Comparison of ENCODE assay signal across 12 cellular contexts in the genomic region with DNA sequence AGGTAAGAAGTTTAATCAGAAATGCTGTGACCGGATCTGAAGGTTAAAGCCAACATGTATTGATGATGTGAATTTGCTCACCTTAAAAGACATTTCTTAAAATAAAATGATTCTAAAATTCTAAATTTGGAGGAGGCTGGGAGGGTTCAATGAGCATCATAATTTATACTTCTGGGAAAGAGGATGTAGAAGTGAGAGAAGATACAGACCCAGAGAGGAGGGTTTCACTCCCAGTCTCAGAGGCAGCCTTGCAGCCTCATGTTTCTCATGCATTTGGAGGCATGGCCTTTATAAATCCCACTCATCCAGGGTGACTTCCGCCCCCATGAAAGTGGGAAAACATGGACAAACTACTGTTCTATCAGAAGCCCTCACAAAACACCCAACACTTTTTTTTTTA.
A peak's percentile ranks its signal among the peaks of the same experiment; 100 is the strongest.
DNase-seq lines count a peak whose midpoint lies in the region; ATAC-seq, FAIRE-seq and TF ChIP-seq lines count a peak whose summit lies in the region.
"Had no signal": no experiment of that assay in that cellular context is flagged by ENCODE, and none has a peak within 500 bp of the region (broad histone marks: within the 10 kb centered on the region; RNA-seq: fewer than 3 reads in every experiment).

No MANE protein-coding gene starts in this region.

- no peak overlapping the region for H3K4me3 Mint-ChIP-seq in activated naive CD8-positive, alpha-beta T cell treated with anti-CD3 and anti-CD28 coated beads, Interleukin-2, amount 50 U/mL, for 24 hours
- H3K4me3 Mint-ChIP-seq: activated CD8-positive, alpha-beta T cell treated with anti-CD3 and anti-CD28 coated beads, Interleukin-2, amount 10 ng/mL, durations not matched to agents 7 days and 5 days; neural progenitor cell had no signal

- no peak overlapping the region for H3K27ac Mint-ChIP-seq in activated naive CD8-positive, alpha-beta T cell treated with anti-CD3 and anti-CD28 coated beads, Interleukin-2, amount 50 U/mL, for 24 hours
- H3K27ac Mint-ChIP-seq: activated CD8-positive, alpha-beta T cell treated with anti-CD3 and anti-CD28 coated beads, Interleukin-2, amount 10 ng/mL, durations not matched to agents 7 days and 5 days; neural progenitor cell had no signal

- H3K4me3 ChIP-seq in A549 = no peak overlapping the region
- H3K4me3 ChIP-seq: neural progenitor cell had no signal

- TF ChIP-seq POLR2A in A549 (IDR thresholded peaks at IDR 0.05; ENCODE audit: low read length) = no peak

- CTCF ChIA-PET in A549 (lab: Yijun Ruan, JAX) = no interaction called here

- H3K27ac ChIP-seq in A549 = peak overlapping the region; percentile 9 to 50; a peak in 4 of 6 replicates
- H3K27ac ChIP-seq in substantia nigra (ENCODE audit: low read depth, low read length, poor library complexity, severe bottlenecking) = no peak overlapping the region
- H3K27ac ChIP-seq: neural progenitor cell had no signal

- no peak for TF ChIP-seq EP300 in A549 (IDR thresholded peaks at IDR 0.05)

- H3K9me3 ChIP-seq in A549 = no peaks in the 10 kb centered on the region

- DNase-seq in A549 (ENCODE audit: low read depth in 1 of 2, low spot score in 1 of 2) (no peak), substantia nigra (lab: John Stamatoyannopoulos, UW) (no peak), dedifferentiated amniotic fluid mesenchymal stem cell (ENCODE audit: extremely low spot score) (no peak)
- DNase-seq in stimulated activated CD8-positive, alpha-beta memory T cell treated with anti-CD3 and anti-CD28 coated beads, Interleukin-4, amount 100 ng/mL, for 48 hours = no peak
- DNase-seq in activated naive CD8-positive, alpha-beta T cell treated with anti-CD3 and anti-CD28 coated beads, Interleukin-2, amount 50 U/mL, for 24 hours = no peak
- DNase-seq: activated CD8-positive, alpha-beta T cell treated with anti-CD3 and anti-CD28 coated beads, Interleukin-2, amount 10 ng/mL, durations not matched to agents 7 days and 5 days; NCI-H1048; SW 1271 had no signal

- no peak for TF ChIP-seq RAD21 in A549 (conservative IDR thresholded peaks at IDR 0.05 in 1 of 2, IDR thresholded peaks at IDR 0.05 in 1 of 2)

- 95% methylated on average over 2 of the region's 2 CpGs for WGBS in A549 (ENCODE audit: missing lambda C conversion rate)

- H3K36me3 Mint-ChIP-seq in activated naive CD8-positive, alpha-beta T cell treated with anti-CD3 and anti-CD28 coated beads, Interleukin-2, amount 50 U/mL, for 24 hours (ENCODE audit: low read depth) = no peaks in the 10 kb centered on the region
- H3K36me3 Mint-ChIP-seq: neural progenitor cell had no signal

- no peaks in the 10 kb centered on the region for H3K9me3 Mint-ChIP-seq in activated naive CD8-positive, alpha-beta T cell treated with anti-CD3 and anti-CD28 coated beads, Interleukin-2, amount 50 U/mL, for 24 hours

- peaks cover 9% of the 10 kb centered on the region for H3K27me3 Mint-ChIP-seq in activated naive CD8-positive, alpha-beta T cell treated with anti-CD3 and anti-CD28 coated beads, Interleukin-2, amount 50 U/mL, for 24 hours

- peaks cover 29% of the 10 kb centered on the region for H3K4me1 ChIP-seq in A549

- H3K4me1 Mint-ChIP-seq in activated naive CD8-positive, alpha-beta T cell treated with anti-CD3 and anti-CD28 coated beads, Interleukin-2, amount 50 U/mL, for 24 hours = peaks cover 22% of the 10 kb centered on the region

- no peak for FAIRE-seq in A549 (lab: Jason Lieb, UNC)

- peak overlapping the region; percentile 37 for H3K4me2 ChIP-seq in A549
- H3K4me2 ChIP-seq: neural progenitor cell had no signal

- TF ChIP-seq CTCF in A549 (IDR thresholded peaks at IDR 0.05) = no peak

- ATAC-seq in A549 (no peak), GM19372 (IDR thresholded peaks at IDR 0.05; ENCODE audit: low read depth, unreplicated experiment) (peak; percentile 55), HG02678 (IDR thresholded peaks at IDR 0.05; ENCODE audit: unreplicated experiment) (peak; percentile 58), HG03520 (IDR thresholded peaks at IDR 0.05; ENCODE audit: unreplicated experiment) (peak; percentile 69)
- ATAC-seq in activated naive CD8-positive, alpha-beta T cell treated with anti-CD3 and anti-CD28 coated beads, Interleukin-2, amount 50 U/mL, for 24 hours = no peak
- ATAC-seq: activated CD8-positive, alpha-beta T cell treated with anti-CD3 and anti-CD28 coated beads, Interleukin-2, amount 10 ng/mL, durations not matched to agents 7 days and 5 days had no signal

- POLR2A ChIA-PET in A549 (lab: Yijun Ruan, JAX) = no interaction called here

TF ChIP-seq in A549, 52 proteins besides CTCF, POLR2A, EP300 and RAD21:
- TF ChIP-seq NPAS2 (CRISPR knock-in tag; IDR thresholded peaks at IDR 0.05; ENCODE audit: borderline replicate concordance) = no peak
- no peak for TF ChIP-seq HEYL (CRISPR knock-in tag; IDR thresholded peaks at IDR 0.05)
- no peak for TF ChIP-seq RFX5 (IDR thresholded peaks at IDR 0.05)
- no peak for TF ChIP-seq MAX (IDR thresholded peaks at IDR 0.05)
- no peak for TF ChIP-seq REST (IDR thresholded peaks at IDR 0.05)
- no peak for TF ChIP-seq ATOH8 (CRISPR knock-in tag; IDR thresholded peaks at IDR 0.05; ENCODE audit: low read depth)
- TF ChIP-seq, protein P1, sequence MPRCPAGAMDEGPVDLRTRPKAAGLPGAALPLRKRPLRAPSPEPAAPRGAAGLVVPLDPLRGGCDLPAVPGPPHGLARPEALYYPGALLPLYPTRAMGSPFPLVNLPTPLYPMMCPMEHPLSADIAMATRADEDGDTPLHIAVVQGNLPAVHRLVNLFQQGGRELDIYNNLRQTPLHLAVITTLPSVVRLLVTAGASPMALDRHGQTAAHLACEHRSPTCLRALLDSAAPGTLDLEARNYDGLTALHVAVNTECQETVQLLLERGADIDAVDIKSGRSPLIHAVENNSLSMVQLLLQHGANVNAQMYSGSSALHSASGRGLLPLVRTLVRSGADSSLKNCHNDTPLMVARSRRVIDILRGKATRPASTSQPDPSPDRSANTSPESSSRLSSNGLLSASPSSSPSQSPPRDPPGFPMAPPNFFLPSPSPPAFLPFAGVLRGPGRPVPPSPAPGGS (IDR thresholded peaks at IDR 0.05) = no peak
- no peak for TF ChIP-seq ZFP36 (IDR thresholded peaks at IDR 0.05; ENCODE audit: borderline replicate concordance, partially characterized antibody)

Comparison
In these comparisons a context has a peak if more than half of its experiments do, and no peak if none do; other contexts are left out.
1. ATAC-seq: peak in GM19372 (single experiment), HG02678 (single experiment) and HG03520 (single experiment); none in A549 (0 of 2) and activated naive CD8-positive, alpha-beta T cell treated with anti-CD3 and anti-CD28 coated beads, Interleukin-2, amount 50 U/mL, for 24 hours (single experiment).